ENCODE assay signal across 11 cellular contexts in the genomic region with DNA sequence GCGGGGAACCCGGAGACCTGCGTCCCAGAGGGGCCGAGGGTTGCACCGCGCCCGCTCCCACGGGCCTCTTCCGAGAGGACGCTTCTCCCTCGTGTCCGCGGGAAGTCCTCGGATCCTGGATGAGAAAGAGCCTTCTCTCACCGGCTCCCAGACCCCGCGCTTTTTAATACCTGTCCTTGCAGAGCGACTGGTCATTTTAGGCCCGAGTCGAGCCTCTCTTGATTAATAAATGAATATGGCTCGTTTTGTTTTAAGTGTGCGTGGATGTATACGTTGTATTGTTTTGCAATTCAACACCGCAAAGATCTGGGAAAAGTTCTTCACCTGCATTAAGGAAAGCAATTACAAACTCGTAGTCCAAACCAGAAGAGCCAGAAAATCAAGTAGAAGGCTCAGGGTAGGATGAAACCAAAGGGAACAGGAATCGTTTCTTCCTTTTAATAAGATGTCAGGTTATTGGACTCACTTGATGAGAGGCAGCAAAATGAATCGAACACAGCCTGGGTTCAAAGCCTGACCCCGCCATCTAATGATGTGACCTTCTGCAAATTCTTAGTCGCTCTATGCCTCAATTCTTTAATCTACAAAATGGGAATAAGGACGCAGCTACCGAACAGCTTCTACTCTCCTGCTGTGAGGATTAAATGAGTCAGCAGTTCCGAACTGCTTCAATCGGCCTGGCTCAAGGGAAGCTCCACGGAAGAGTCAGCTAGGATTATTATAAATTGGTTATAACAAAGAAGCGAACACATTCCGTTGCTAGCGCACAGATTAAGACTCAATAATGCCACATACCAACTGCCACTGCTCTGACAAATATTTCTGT.
DNase-seq lines count a peak whose midpoint lies in the region; ATAC-seq, FAIRE-seq and TF ChIP-seq lines count a peak whose summit lies in the region.
"Had no signal": no experiment of that assay in that cellular context is flagged by ENCODE, and none has a peak within 500 bp of the region (broad histone marks: within the 10 kb centered on the region; RNA-seq: fewer than 3 reads in every experiment).

No MANE protein-coding gene starts in this region.

- peaks cover 49% of the 10 kb centered on the region for H3K27me3 Mint-ChIP-seq in CD8-positive, alpha-beta T cell (ENCODE audit: low read depth)
- H3K27me3 Mint-ChIP-seq in neural progenitor cell (ENCODE audit: insufficient read depth, low read depth) = peaks cover 3% of the 10 kb centered on the region

- intact Hi-C loops in CD8-positive, alpha-beta T cell (cut with DNase I, micrococcal nuclease) = no loop called here

- no peak for TF ChIP-seq RAD21 in H1 (IDR thresholded peaks at IDR 0.05 in 1 of 2, conservative IDR thresholded peaks at IDR 0.05 in 1 of 2; ENCODE audit: low read depth in 2 of 2, low read length in 2 of 2)

- peaks cover 6% of the 10 kb centered on the region for H3K9me3 Mint-ChIP-seq in CD8-positive, alpha-beta T cell
- H3K9me3 Mint-ChIP-seq in neural progenitor cell = peaks cover 14% of the 10 kb centered on the region

- no peak overlapping the region; the same call in 1 of the 2 replicates for H2BK5ac ChIP-seq in H1 (ENCODE audit: low read depth, low read length)

- H3K18ac ChIP-seq in H1 (ENCODE audit: extremely low read depth, low read length) = 0 out of 2 replicates have a peak overlapping the region, but pooled peaks have one; percentile 43

- H2BK12ac ChIP-seq in H1 (ENCODE audit: low read depth, low read length) = peak overlapping the region; percentile 10; the same call in 1 of the 2 replicates

- CTCF ChIA-PET in CD8-positive, alpha-beta T cell (lab: Charles Lee) = no interaction called here
- CTCF ChIA-PET in H1 (lab: Charles Lee; ENCODE audit: partially characterized antibody) = interaction anchor here (0.6 kb wide), 1 partner anchor 409 kb away, joined by 3 read pairs; no protein-coding TSS in a partner anchor

- no peak overlapping the region for H4K8ac ChIP-seq in H1 (ENCODE audit: extremely low read depth, insufficient read depth, low read length)

- no peak for ATAC-seq in CD8-positive, alpha-beta T cell
- no peak for ATAC-seq in GM18868 (IDR thresholded peaks at IDR 0.05; ENCODE audit: unreplicated experiment)

- H3K27me3 ChIP-seq in CD8-positive, alpha-beta T cell (ENCODE audit: insufficient read depth, low read length) = no peaks in the 10 kb centered on the region
- H3K27me3 ChIP-seq in H1 (replicated peaks in 1 of 4; ENCODE audit: control insufficient read depth in 3 of 4, extremely low read depth in 1 of 4, insufficient read depth in 3 of 4, low read length in 3 of 4) = peaks cover 0 to 18% (median 11%) of the 10 kb centered on the region in 4 experiments; a peak in 6 of 7 replicates
- no peaks in the 10 kb centered on the region for H3K27me3 ChIP-seq in neural progenitor cell

- no peak for TF ChIP-seq EP300 in H1 (IDR thresholded peaks at IDR 0.05; ENCODE audit: borderline replicate concordance in 1 of 2, low read depth in 2 of 2, low read length in 2 of 2)

- H3K79me1 ChIP-seq in H1 (ENCODE audit: low read depth, low read length) = no peaks in the 10 kb centered on the region

- H3K4me2 ChIP-seq in H1 (ENCODE audit: insufficient read depth in 1 of 2, low read depth in 2 of 2, low read length in 2 of 2) = peak overlapping the region; percentile 94 to 100
- peak overlapping the region; percentile 99 for H3K4me2 ChIP-seq in neural progenitor cell

- H3K23me2 ChIP-seq in H1 (ENCODE audit: low read depth, low read length) = peaks cover 15% of the 10 kb centered on the region; the same call in 1 of the 2 replicates

- H3K4me3 Mint-ChIP-seq in CD8-positive, alpha-beta T cell = peak overlapping the region; percentile 64
- peak overlapping the region; percentile 90 for H3K4me3 Mint-ChIP-seq in neural progenitor cell

- no peak overlapping the region for H2BK120ac ChIP-seq in H1 (replicated peaks; ENCODE audit: low read depth, low read length)

- FAIRE-seq in H1 (lab: Jason Lieb, UNC) = peak; percentile 58
- FAIRE-seq: GM12892 had no signal

- peaks cover 11% of the 10 kb centered on the region for H3K4me1 Mint-ChIP-seq in CD8-positive, alpha-beta T cell (ENCODE audit: low read depth)
- peaks cover 59% of the 10 kb centered on the region for H3K4me1 Mint-ChIP-seq in neural progenitor cell

- no peak for TF ChIP-seq CTCF in CD8-positive, alpha-beta T cell (IDR thresholded peaks at IDR 0.05)
- TF ChIP-seq CTCF in H1 (IDR thresholded peaks at IDR 0.05; ENCODE audit: control extremely low read depth in 1 of 3, insufficient read depth in 1 of 3, low read depth in 1 of 3, low read length in 3 of 3) (no peak), neural progenitor cell (IDR thresholded peaks at IDR 0.05) (no peak)

- no peak overlapping the region for H3K4me3 ChIP-seq in CD8-positive, alpha-beta T cell (ENCODE audit: low read depth, low read length)
- H3K4me3 ChIP-seq in H1 (ENCODE audit: extremely low read depth in 1 of 4, insufficient read depth in 2 of 4, low read depth in 3 of 4, low read length in 4 of 4) (peak overlapping the region; percentile 59 to 82 (median 66)), neural progenitor cell (peak overlapping the region; percentile 89)

- H3K9me3 ChIP-seq in CD8-positive, alpha-beta T cell (ENCODE audit: low read length) = no peaks in the 10 kb centered on the region
- H3K9me3 ChIP-seq in H1 (ENCODE audit: insufficient read depth in 2 of 2, low read depth in 1 of 2, low read length in 1 of 2) (no peaks in the 10 kb centered on the region), neural progenitor cell (ENCODE audit: low read depth) (no peaks in the 10 kb centered on the region)

- no peak overlapping the region for H3K56ac ChIP-seq in H1 (replicated peaks; ENCODE audit: insufficient read length, low read depth, low read length)

- H3K4me1 ChIP-seq in CD8-positive, alpha-beta T cell (ENCODE audit: insufficient read depth, low read length) = peaks cover 5% of the 10 kb centered on the region
- H3K4me1 ChIP-seq in H1 (replicated peaks in 1 of 4; ENCODE audit: control insufficient read depth in 3 of 4, insufficient read depth in 4 of 4, low read length in 3 of 4) = peaks cover 0 to 6% (median 3%) of the 10 kb centered on the region in 4 experiments; a peak in 4 of 7 replicates
- peaks cover 34% of the 10 kb centered on the region for H3K4me1 ChIP-seq in neural progenitor cell

- no peak overlapping the region for H4K5ac ChIP-seq in H1 (ENCODE audit: insufficient read length, low read depth, low read length)

- no peak overlapping the region for H3K23ac ChIP-seq in H1 (ENCODE audit: insufficient read length)

- TF ChIP-seq POLR2A in H1 (IDR thresholded peaks at IDR 0.05; ENCODE audit: control extremely low read depth in 1 of 2, low read depth in 2 of 2, low read length in 2 of 2) = no peak

- H2AK5ac ChIP-seq in H1 (ENCODE audit: low read depth, low read length) = no peak overlapping the region

- POLR2A ChIA-PET in CD8-positive, alpha-beta T cell (lab: Charles Lee) = no interaction called here
- POLR2A ChIA-PET in H1 (lab: Charles Lee; ENCODE audit: partially characterized antibody) = interaction anchor here (0.6 kb wide), 1 partner anchor 31 kb away, joined by 3 read pairs; no protein-coding TSS in a partner anchor

- no peak for DNase-seq in CD8-positive, alpha-beta T cell
- DNase-seq in NCI-H526 treated with DMSO at 0.1 percent for 48 hours (lab: John Stamatoyannopoulos, UW) (peak; percentile 45), H1 (ENCODE audit: low read depth in 1 of 2, low spot score in 2 of 2) (no peak), neural progenitor cell (ENCODE audit: low spot score) (peak; percentile 78), middle frontal gyrus (ENCODE audit: extremely low spot score, low spot score) (no peak), HUDEP-2 (lab: John Stamatoyannopoulos, UW; ENCODE audit: unreplicated experiment in 76 of 76) (no peak)
- no peak for DNase-seq in stimulated activated CD4-positive, alpha-beta T cell treated with anti-CD3 and anti-CD28 coated beads, Interleukin-4, amount 100 ng/mL, for 4 hours
- DNase-seq: naive B cell had no signal

- no peaks in the 10 kb centered on the region for H3K36me3 ChIP-seq in CD8-positive, alpha-beta T cell (ENCODE audit: insufficient read depth, low read length)
- peaks cover 0 to 10% (median 0%) of the 10 kb centered on the region in 4 experiments; a peak in 1 of 8 replicates for H3K36me3 ChIP-seq in H1 (ENCODE audit: control insufficient read depth in 2 of 4, insufficient read depth in 4 of 4, low read length in 3 of 4)
- no peaks in the 10 kb centered on the region for H3K36me3 ChIP-seq in neural progenitor cell

- no peak overlapping the region for H4K91ac ChIP-seq in H1 (replicated peaks; ENCODE audit: insufficient read length, low read length)

- no peak overlapping the region for H3K14ac ChIP-seq in H1 (ENCODE audit: insufficient read length)

- no peak overlapping the region for H2BK15ac ChIP-seq in H1 (ENCODE audit: low read length)

- H3K9ac ChIP-seq in H1 (replicated peaks in 1 of 4; ENCODE audit: extremely low read depth in 1 of 4, low read depth in 3 of 4, low read length in 3 of 4) = peak overlapping the region in 1 of 4 experiments; percentile 26; a peak in 4 of 7 replicates
- H3K9ac ChIP-seq in neural progenitor cell = peak overlapping the region; percentile 9

- no peaks in the 10 kb centered on the region for H3K36me3 Mint-ChIP-seq in CD8-positive, alpha-beta T cell
- peaks cover 20% of the 10 kb centered on the region for H3K36me3 Mint-ChIP-seq in neural progenitor cell
- H3K36me3 Mint-ChIP-seq: IgD-negative memory B cell had no signal

- no peak overlapping the region for H3K27ac ChIP-seq in CD8-positive, alpha-beta T cell (ENCODE audit: low read depth, low read length)
- H3K27ac ChIP-seq in H1 (ENCODE audit: low read depth, low read length) = no peak overlapping the region
- no peak overlapping the region for H3K27ac ChIP-seq in neural progenitor cell

- H2AFZ ChIP-seq in H1 (ENCODE audit: low read length) = no peak overlapping the region
- H2AFZ ChIP-seq in neural progenitor cell (replicated peaks) = peak overlapping the region; percentile 84

- H3F3A ChIP-seq in neural progenitor cell (ENCODE audit: low read depth) = peaks cover 57% of the 10 kb centered on the region

- no peak overlapping the region for H3K4ac ChIP-seq in H1 (replicated peaks; ENCODE audit: insufficient read length, low read depth, low read length)

- 11% methylated on average over 35 of the region's 37 CpGs; no CpG with 5 or more reads in 1 of the 2 experiments for WGBS in H1 (ENCODE audit: extremely low coverage in 1 of 2, insufficient coverage in 1 of 2, insufficient read length in 1 of 2, insufficient replicate concordance in 2 of 2, low coverage in 1 of 2, low lambda C conversion rate in 2 of 2, missing lambda C conversion rate in 1 of 2), 2 experiments

- H2BK20ac ChIP-seq in H1 (ENCODE audit: low read length) = no peak overlapping the region

- no peak overlapping the region for H3K27ac Mint-ChIP-seq in CD8-positive, alpha-beta T cell
- H3K27ac Mint-ChIP-seq in neural progenitor cell = peak overlapping the region; percentile 93
- H3K27ac Mint-ChIP-seq: IgD-negative memory B cell, naive B cell had no signal

- H4K20me1 ChIP-seq in H1 (replicated peaks in 1 of 2; ENCODE audit: control insufficient read depth in 1 of 2, insufficient read depth in 2 of 2, low read length in 2 of 2) (peaks cover 0 to 2% of the 10 kb centered on the region in 2 experiments), neural progenitor cell (ENCODE audit: low read depth) (peaks cover 4% of the 10 kb centered on the region)

- no peaks in the 10 kb centered on the region for H3K79me2 ChIP-seq in H1 (ENCODE audit: control insufficient read depth in 1 of 2, insufficient read depth in 2 of 2, low read length in 2 of 2)
- H3K79me2 ChIP-seq in neural progenitor cell (ENCODE audit: low read depth) = peaks cover 43% of the 10 kb centered on the region

Comparison
In these comparisons a context has a peak if more than half of its experiments do, and no peak if none do; other contexts are left out.
1. DNase-seq: peak in NCI-H526 treated with DMSO at 0.1 percent for 48 hours (single experiment) and neural progenitor cell (single experiment); none in CD8-positive, alpha-beta T cell (0 of 7), H1 (0 of 2), middle frontal gyrus (single experiment), stimulated activated CD4-positive, alpha-beta T cell treated with anti-CD3 and anti-CD28 coated beads, Interleukin-4, amount 100 ng/mL, for 4 hours (0 of 2) and HUDEP-2 (0 of 76).